Comparison of ENCODE assay signal across 1 cellular context in the genomic region with DNA sequence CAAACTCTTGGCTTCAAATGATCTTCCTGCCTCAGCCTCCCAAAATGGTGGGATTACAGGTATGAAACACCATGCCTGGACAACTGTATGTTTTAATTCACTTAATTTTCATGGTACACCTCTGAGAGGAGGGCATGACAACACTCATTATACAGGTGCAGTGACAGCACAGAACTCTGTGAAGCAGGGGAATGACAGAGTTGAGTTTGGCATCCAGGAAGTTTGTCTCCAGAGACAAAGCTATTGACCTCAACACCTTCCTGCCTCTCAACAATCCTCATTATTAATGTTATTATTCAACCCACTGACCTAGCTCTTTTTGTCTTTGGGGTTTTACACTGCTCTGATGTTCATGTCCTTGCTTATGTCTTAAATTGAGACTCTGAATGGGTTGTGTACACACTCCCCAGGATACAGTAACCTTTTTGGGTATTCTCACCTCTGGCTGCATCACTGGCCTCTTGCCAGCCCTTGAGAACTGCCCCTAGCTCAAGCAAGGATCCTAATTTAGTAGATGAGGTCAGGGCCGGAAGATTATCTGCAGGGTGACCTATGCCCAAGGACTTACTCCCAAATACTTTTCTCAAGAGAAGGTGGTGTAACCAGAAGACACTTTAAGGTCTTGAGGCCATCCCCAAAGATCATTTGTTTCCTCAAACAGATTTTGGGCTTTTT.
TF ChIP-seq lines count a peak whose summit lies in the region.

No MANE protein-coding gene starts in this region.

TF ChIP-seq in A549, 52 proteins besides CTCF, POLR2A, EP300 and RAD21 (continued from another document):
- TF ChIP-seq HES2 (IDR thresholded peaks at IDR 0.05) (no peak), ESRRA (IDR thresholded peaks at IDR 0.05; ENCODE audit: borderline replicate concordance, low read length) (no peak), RFX5 (IDR thresholded peaks at IDR 0.05) (no peak), BHLHE40 (IDR thresholded peaks at IDR 0.05; ENCODE audit: low read depth, low read length) (no peak), CHD4 (IDR thresholded peaks at IDR 0.05; ENCODE audit: borderline replicate concordance) (no peak), CEBPB (IDR thresholded peaks at IDR 0.05) (no peak), HOXB13 (CRISPR knock-in tag; IDR thresholded peaks at IDR 0.05; ENCODE audit: low read depth) (no peak), MAFK (IDR thresholded peaks at IDR 0.05; ENCODE audit: partially characterized antibody) (no peak)
TF ChIP-seq in A549: peak in this region for 0.
